8 cellular contexts compared by ENCODE assay signal in the genomic region with DNA sequence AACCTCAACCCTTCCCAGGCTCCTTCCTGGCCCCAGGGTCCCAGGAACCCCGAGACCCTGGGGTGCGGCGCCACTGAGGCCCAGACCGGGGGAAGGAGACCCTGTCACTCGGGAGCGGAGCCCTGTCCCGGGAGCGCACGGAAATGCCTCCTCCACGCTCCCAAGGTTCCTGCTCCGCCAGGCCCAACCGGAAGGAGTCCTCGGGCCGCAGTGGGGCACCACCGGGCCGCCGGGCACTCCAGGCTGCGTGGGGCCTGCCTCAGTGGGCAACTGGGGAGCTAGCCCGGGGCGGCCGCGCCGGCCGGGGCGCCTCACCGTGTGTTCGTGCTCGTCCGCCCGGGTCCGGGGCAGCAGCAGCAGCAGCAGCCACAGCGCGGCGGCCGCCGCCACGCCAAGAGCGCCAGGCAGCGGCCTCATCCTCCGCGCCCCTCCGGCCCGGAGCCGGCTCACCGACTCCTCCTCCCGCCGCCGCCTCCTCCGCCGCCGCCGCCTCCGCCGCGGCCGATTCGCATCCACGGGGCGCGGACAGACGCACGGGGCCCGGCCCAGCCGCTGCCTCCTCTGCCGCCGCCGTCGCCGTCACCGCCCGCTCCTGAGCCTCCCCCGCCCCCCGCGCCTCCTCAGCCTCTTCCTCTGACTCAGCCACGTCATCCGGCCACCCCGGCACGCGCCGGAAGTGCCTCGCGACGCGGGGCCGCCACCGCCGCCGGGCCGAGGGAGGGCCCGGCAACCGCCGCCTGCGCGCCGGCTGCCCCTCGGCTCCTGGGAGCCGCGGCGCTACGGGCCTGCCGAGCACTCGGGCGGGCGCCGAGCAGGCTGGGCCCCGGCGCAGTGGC. TPM values are rescaled to one million over a fixed set of nuclear protein-coding genes. Genes with fewer than 3 reads are reported as not detected.
DNase-seq lines count a peak whose midpoint lies in the region; ATAC-seq and TF ChIP-seq lines count a peak whose summit lies in the region.

A gene (minus strand): TSS at position 594 of the 836 bp plus-strand sequence. CDS start 177 bp downstream, at position 417.

- peak; percentile 44 for ATAC-seq in GM18861 (IDR thresholded peaks at IDR 0.05; ENCODE audit: unreplicated experiment)
- peak; percentile 77 for ATAC-seq in HG03103 (IDR thresholded peaks at IDR 0.05; ENCODE audit: low read depth, unreplicated experiment)
- ATAC-seq in left lobe of liver: peak; percentile 87

- H3K27me3 Mint-ChIP-seq in activated CD4-positive, alpha-beta T cell treated with anti-CD3 and anti-CD28 coated beads, Interleukin-2, amount 10 ng/mL, durations not matched to agents 24 days and 14 days: peaks cover 13% of the 10 kb centered on the region

- H3K4me3 Mint-ChIP-seq in activated CD4-positive, alpha-beta T cell treated with anti-CD3 and anti-CD28 coated beads, Interleukin-2, amount 10 ng/mL, durations not matched to agents 24 days and 14 days: peak within 1 kb of the TSS; percentile 93

- H3K27ac Mint-ChIP-seq in activated CD4-positive, alpha-beta T cell treated with anti-CD3 and anti-CD28 coated beads, Interleukin-2, amount 10 ng/mL, durations not matched to agents 24 days and 14 days: peak within 1 kb of the TSS; percentile 91

- TF ChIP-seq CTCF in AG04449 (IDR thresholded peaks at IDR 0.05; ENCODE audit: insufficient read depth, low read length, missing control alignments): peak; percentile 14

- peaks cover 9% of the 10 kb centered on the region for H3K36me3 Mint-ChIP-seq in activated CD4-positive, alpha-beta T cell treated with anti-CD3 and anti-CD28 coated beads, Interleukin-2, amount 10 ng/mL, durations not matched to agents 24 days and 14 days (ENCODE audit: low read depth)

- intact Hi-C loops in activated CD4-positive, alpha-beta T cell treated with anti-CD3 and anti-CD28 coated beads, Interleukin-2, amount 10 ng/mL, durations not matched to agents 24 days and 14 days (cut with micrococcal nuclease): loop anchor here (2.0 to 10.0 kb wide), 6 partner anchors 74 to 1058 kb away; a partner anchor contains a TSS

- peak within 1 kb of the TSS; percentile 91 for H3K4me3 ChIP-seq in AG04449 (ENCODE audit: low read depth, low read length)

- DNase-seq in AG04449 (ENCODE audit: low read depth, low spot score) (no peak), NCI-H446 treated with DMSO at 0.1 percent for 48 hours (lab: John Stamatoyannopoulos, UW) (peak; percentile 36), dedifferentiated amniotic fluid mesenchymal stem cell (ENCODE audit: extremely low spot score) (peak; percentile 92), left lobe of liver (ENCODE audit: low spot score) (peak; percentile 93)
- DNase-seq in activated CD4-positive, alpha-beta T cell treated with anti-CD3 and anti-CD28 coated beads, Interleukin-2, amount 10 ng/mL, durations not matched to agents 24 days and 14 days: peak; percentile 97
- DNase-seq in stimulated activated CD4-positive, alpha-beta T cell treated with anti-CD3 and anti-CD28 coated beads, Interleukin-2, amount 100 ng/mL, for 4 hours (ENCODE audit: low read depth): peak; percentile 93

- POLR2A ChIA-PET in AG04449 (lab: Yijun Ruan, JAX): interaction anchor here (1.0 kb wide), 1 partner anchor 20 kb away, joined by 4 read pairs; no protein-coding TSS in a partner anchor

- CTCF ChIA-PET in AG04449 (lab: Yijun Ruan, JAX): no interaction called here

- peaks cover 25% of the 10 kb centered on the region for H3K4me1 Mint-ChIP-seq in activated CD4-positive, alpha-beta T cell treated with anti-CD3 and anti-CD28 coated beads, Interleukin-2, amount 10 ng/mL, durations not matched to agents 24 days and 14 days

- H3K9me3 Mint-ChIP-seq in activated CD4-positive, alpha-beta T cell treated with anti-CD3 and anti-CD28 coated beads, Interleukin-2, amount 10 ng/mL, durations not matched to agents 24 days and 14 days: no peaks in the 10 kb centered on the region

RNA-seq across cellular contexts. Expression of the gene that starts here (rescaled TPM):
- total RNA-seq in activated CD4-positive, alpha-beta T cell treated with anti-CD3 and anti-CD28 coated beads, Interleukin-2, amount 10 ng/mL, durations not matched to agents 24 days and 14 days: 84.5 and 86.1 TPM in 2 replicates
- 69.7 TPM for total RNA-seq in left lobe of liver
